13 cellular contexts compared by ENCODE assay signal in the genomic region with DNA sequence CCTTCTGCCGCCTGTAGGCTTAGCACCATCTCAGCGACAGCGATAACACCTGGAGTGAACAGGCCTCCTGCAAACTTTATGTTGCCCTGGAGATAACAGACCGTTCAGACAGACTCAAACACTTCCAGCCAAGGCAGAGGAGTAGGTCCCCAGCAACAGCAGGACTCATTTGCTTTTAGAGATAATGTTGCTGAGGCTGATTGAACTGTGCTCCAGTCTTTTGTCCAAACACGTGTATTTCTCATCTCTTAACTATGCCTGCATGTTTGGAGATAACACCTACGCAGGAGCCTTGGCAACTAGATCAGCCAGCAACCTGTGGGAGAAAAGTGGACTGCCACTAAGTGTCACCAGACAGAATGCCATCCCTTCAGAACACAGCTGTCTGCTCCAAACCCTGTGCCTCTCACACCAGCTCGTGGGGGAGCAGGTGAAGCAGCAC. TPM values are rescaled to one million over a fixed set of nuclear protein-coding genes. Genes with fewer than 3 reads are reported as not detected.
DNase-seq lines count a peak whose midpoint lies in the region; ATAC-seq and TF ChIP-seq lines count a peak whose summit lies in the region.
"Not testable (repeated sequence)": the region's sequence is repeated elsewhere in the genome, so short reads cannot be mapped to it uniquely, and the experiment has no call there.
"Had no signal": no experiment of that assay in that cellular context is flagged by ENCODE, and none has a peak within 500 bp of the region (broad histone marks: within the 10 kb centered on the region; RNA-seq: fewer than 3 reads in every experiment).

No MANE protein-coding gene starts in this region.

- not testable (repeated sequence) for H3K36me3 ChIP-seq in GM23248 (ENCODE audit: low read depth); PC-3 (ENCODE audit: low read depth, low read length); esophagus muscularis mucosa; left lung

- not testable (repeated sequence) for H3K4me1 ChIP-seq in GM23248 (ENCODE audit: insufficient read depth); PC-3 (ENCODE audit: insufficient read depth, low read length); right cardiac atrium (ENCODE audit: control insufficient read depth, insufficient read depth, low read length); left lung
- peaks cover 0 to 13% (median 8%) of the 10 kb centered on the region in 4 donors for H3K4me1 ChIP-seq in esophagus muscularis mucosa

- 61 to 73% methylated on average over 4 to 7 of the region's 7 CpGs for WGBS in GM23248 (ENCODE audit: low coverage in 1 of 2, low lambda C conversion rate in 2 of 2, missing lambda C conversion rate in 2 of 2), 2 experiments
- 26% methylated on average over 3 of the region's 7 CpGs for WGBS in esophagus muscularis mucosa
- WGBS in right cardiac atrium: 43% methylated on average over 5 of the region's 7 CpGs

- not testable (repeated sequence) for H3K9me3 ChIP-seq in GM23248 (ENCODE audit: low read depth); PC-3 (ENCODE audit: low read length); esophagus muscularis mucosa; right cardiac atrium (ENCODE audit: control insufficient read depth, low read length); left lung

- H2AFZ ChIP-seq in GM23248; PC-3 (ENCODE audit: low read length): not testable (repeated sequence)

- intact Hi-C loops in PC-3 (cut with micrococcal nuclease); esophagus muscularis mucosa (cut with DNase I); right cardiac atrium (cut with DNase I); left lung (cut with DNase I); posterior cingulate gyrus (cut with DNase I): not testable (repeated sequence)

- in situ Hi-C loops in GM23248 (cut with MboI): not testable (repeated sequence)

- ATAC-seq in PC-3: not testable (repeated sequence)
- peak; percentile 88 for ATAC-seq in right cardiac atrium
- peak; percentile 33 for ATAC-seq in left lung

- not testable (repeated sequence) for H3K9ac ChIP-seq in GM23248; PC-3 (ENCODE audit: low read length)

- H3K4me3 ChIP-seq in GM23248; PC-3 (ENCODE audit: low read length); esophagus muscularis mucosa; right cardiac atrium (ENCODE audit: low read length); left lung: not testable (repeated sequence)

- H3K79me2 ChIP-seq in GM23248 (ENCODE audit: insufficient read depth); PC-3 (ENCODE audit: low read length): not testable (repeated sequence)

- DNase-seq in AG20443 (ENCODE audit: low spot score) (peak; percentile 1), GM23248 (peak; percentile 2), PC-3 (peak; percentile 5), amniotic epithelial cell (ENCODE audit: low read depth) (peak; percentile 74), esophagus muscularis mucosa (ENCODE audit: extremely low spot score) (peak; percentile 70), right cardiac atrium (peak in 2 of 3 donors; percentile 38 to 61), posterior cingulate gyrus (peak in 8 of 10 donors; percentile 15 to 92 (median 66))
- not testable (repeated sequence) for DNase-seq in left lung

- not testable (repeated sequence) for H3F3A ChIP-seq in GM23248 (ENCODE audit: insufficient read depth); PC-3 (ENCODE audit: low read length, unreplicated experiment)

- not testable (repeated sequence) for H3K27ac ChIP-seq in GM23248; PC-3 (ENCODE audit: low read length); esophagus muscularis mucosa (replicated peaks in 1 of 4); left lung
- H3K27ac ChIP-seq in right cardiac atrium (ENCODE audit: low read length): peak overlapping the region; percentile 45

- not testable (repeated sequence) for TF ChIP-seq POLR2A in esophagus muscularis mucosa (IDR thresholded peaks at IDR 0.05; ENCODE audit: low read depth)

- not testable (repeated sequence) for TF ChIP-seq EP300 in esophagus muscularis mucosa (IDR thresholded peaks at IDR 0.05)

- H3K27me3 ChIP-seq in GM23248 (replicated peaks; ENCODE audit: insufficient read depth); PC-3 (ENCODE audit: low read length); esophagus muscularis mucosa; right cardiac atrium (ENCODE audit: control insufficient read depth, insufficient read depth); left lung: not testable (repeated sequence)

- not testable (repeated sequence) for H4K20me1 ChIP-seq in GM23248 (ENCODE audit: insufficient read depth); PC-3 (ENCODE audit: low read length)

- CTCF ChIA-PET in PC-3 (lab: Charles Lee): not testable (repeated sequence)

- POLR2A ChIA-PET in PC-3 (lab: Charles Lee; ENCODE audit: unreplicated experiment): not testable (repeated sequence)

- H3K9me2 ChIP-seq in GM23248 (ENCODE audit: insufficient read depth); PC-3 (replicated peaks; ENCODE audit: low read length): not testable (repeated sequence)

- BruUV-seq in PC-3 (replicated peaks; lab: Mats Ljungman, UMichigan): not testable (repeated sequence)

- H3K4me2 ChIP-seq in GM23248 (ENCODE audit: unreplicated experiment); PC-3 (ENCODE audit: low read length): not testable (repeated sequence)

- not testable (repeated sequence) for TF ChIP-seq CTCF in PC-3 (conservative IDR thresholded peaks at IDR 0.05; ENCODE audit: low read depth, low read length); esophagus muscularis mucosa (IDR thresholded peaks at IDR 0.05); left lung (IDR thresholded peaks at IDR 0.05)

RNA-seq across cellular contexts. Expression of a gene that starts 23.9 kb away (rescaled TPM):
- total RNA-seq in GM23248 (2014; rRNA removed; shearing (Covaris generic)): not detected in 2 replicates
- polyA plus RNA-seq in GM23248 (2016; fragmentation: Nextera tagmentation; extraction: Ambion mirVana): 0.34 TPM in 1 of 2 replicates, not detected in the other
- not detected in 2 replicates for total RNA-seq in PC-3 (2014; rRNA removed)
- not detected for total RNA-seq in esophagus muscularis mucosa
- total RNA-seq in right cardiac atrium: under 1 TPM in 2 of 4 donors, not detected in 2; 0.19 to 0.40 TPM
- polyA plus RNA-seq in right cardiac atrium: 0.09 TPM
- total RNA-seq in left lung: under 1 TPM; 0.32 to 0.58 TPM
- total RNA-seq: activated CD8-positive, alpha-beta memory T cell treated with anti-CD3 and anti-CD28 coated beads for 36 hours; esophagus squamous epithelium; NCI-H460; spleen; uterus had no signal
- polyA plus RNA-seq: spleen had no signal
